In the genomic region with DNA sequence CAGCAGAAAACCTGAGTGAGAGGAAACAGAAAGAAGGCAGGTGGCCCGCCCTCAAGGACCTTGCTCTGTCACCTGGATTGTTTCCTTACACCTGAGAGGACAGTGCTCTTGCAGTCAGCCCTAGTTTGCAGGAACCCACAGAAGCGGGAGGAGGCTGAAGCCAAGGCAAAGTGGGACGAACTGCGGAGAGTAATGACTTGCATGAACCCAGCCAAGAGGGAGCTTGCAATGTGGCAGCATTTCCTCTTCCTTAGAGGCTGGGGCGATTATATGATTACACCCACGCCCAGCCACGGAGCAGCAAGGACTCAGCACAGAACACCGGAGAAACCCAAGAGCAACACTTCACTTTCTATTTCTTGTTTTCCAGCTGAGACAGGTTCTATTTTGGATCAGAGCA, we compare ENCODE assay signal across 13 cellular contexts.
A peak's percentile ranks its signal among the peaks of the same experiment; 100 is the strongest.
DNase-seq lines count a peak whose midpoint lies in the region; ATAC-seq and TF ChIP-seq lines count a peak whose summit lies in the region.
"Had no signal": no experiment of that assay in that cellular context is flagged by ENCODE, and none has a peak within 500 bp of the region (broad histone marks: within the 10 kb centered on the region; RNA-seq: fewer than 3 reads in every experiment).

No MANE protein-coding gene starts in this region.

- no peak overlapping the region for H3K4me2 ChIP-seq in IMR-90 (ENCODE audit: low read depth, low read length)
- H3K4me2 ChIP-seq: BLaER1 had no signal

- H3K36me3 ChIP-seq in A673 (ENCODE audit: insufficient read depth, low read length, poor library complexity, severe bottlenecking), result no peaks in the 10 kb centered on the region
- H3K36me3 ChIP-seq in IMR-90 (ENCODE audit: control insufficient read depth, insufficient read depth, low read length), result no peaks in the 10 kb centered on the region
- H3K36me3 ChIP-seq: BLaER1, stomach had no signal

- peak overlapping the region; percentile 64 for H3K4me3 Mint-ChIP-seq in activated naive CD8-positive, alpha-beta T cell treated with anti-CD3 and anti-CD28 coated beads for 36 hours
- H3K4me3 Mint-ChIP-seq in nephron, result no peak overlapping the region
- H3K4me3 Mint-ChIP-seq: IgD-negative memory B cell had no signal

- H3K4me1 ChIP-seq in A673 (ENCODE audit: insufficient read depth, low read length, poor library complexity, severe bottlenecking) (no peaks in the 10 kb centered on the region), IMR-90 (ENCODE audit: control insufficient read depth, insufficient read depth, low read length) (no peaks in the 10 kb centered on the region)
- H3K4me1 ChIP-seq: BLaER1 had no signal

- ATAC-seq in IMR-90 (ENCODE audit: low read depth), result no peak
- ATAC-seq in GM21390 (IDR thresholded peaks at IDR 0.05; ENCODE audit: unreplicated experiment), result no peak
- ATAC-seq in HG02852 (IDR thresholded peaks at IDR 0.05; ENCODE audit: unreplicated experiment), result no peak

- no peak overlapping the region for H2BK5ac ChIP-seq in IMR-90 (ENCODE audit: low read depth, low read length, poor library complexity, severe bottlenecking)

- POLR2A ChIA-PET in A673 (lab: Charles Lee; ENCODE audit: low non-redundant PET), result no interaction called here
- POLR2A ChIA-PET in IMR-90 (lab: Charles Lee; ENCODE audit: unreplicated experiment), result no interaction called here

- WGBS in IMR-90 (ENCODE audit: extremely low coverage in 2 of 2, insufficient read length in 1 of 2), 2 experiments, result no CpG with 5 or more reads among the region's 8 CpGs

- no peaks in the 10 kb centered on the region for H3K79me1 ChIP-seq in IMR-90 (ENCODE audit: low read depth in 1 of 2, low read length in 2 of 2)

- H3K4ac ChIP-seq in IMR-90 (ENCODE audit: low read depth, low read length), result no peak overlapping the region

- no peak overlapping the region for H2BK20ac ChIP-seq in IMR-90 (ENCODE audit: low read depth, low read length)

- H4K8ac ChIP-seq in IMR-90 (ENCODE audit: low read depth in 2 of 2, low read length in 2 of 2), result no peak overlapping the region

- H2AK9ac ChIP-seq in IMR-90 (replicated peaks; ENCODE audit: low read depth, low read length, poor library complexity), result peak overlapping the region; percentile 26

- intact Hi-C loops in A673 (cut with micrococcal nuclease; ENCODE audit: unreplicated experiment) (no loop called here), IMR-90 (cut with micrococcal nuclease) (no loop called here)

- H3K9ac ChIP-seq in IMR-90 (ENCODE audit: low read depth, low read length), result no peak overlapping the region
- H3K9ac ChIP-seq: BLaER1 had no signal

- peaks cover 13% of the 10 kb centered on the region for H3K4me1 Mint-ChIP-seq in activated naive CD8-positive, alpha-beta T cell treated with anti-CD3 and anti-CD28 coated beads for 36 hours
- H3K4me1 Mint-ChIP-seq in nephron, result peaks cover 18% of the 10 kb centered on the region

- H3K9me3 Mint-ChIP-seq in activated naive CD8-positive, alpha-beta T cell treated with anti-CD3 and anti-CD28 coated beads for 36 hours, result no peaks in the 10 kb centered on the region
- H3K9me3 Mint-ChIP-seq in nephron, result no peaks in the 10 kb centered on the region
- H3K9me3 Mint-ChIP-seq: IgD-negative memory B cell had no signal

- no peaks in the 10 kb centered on the region for H3K36me3 Mint-ChIP-seq in activated naive CD8-positive, alpha-beta T cell treated with anti-CD3 and anti-CD28 coated beads for 36 hours
- H3K36me3 Mint-ChIP-seq in nephron (ENCODE audit: low read depth), result peaks cover 7% of the 10 kb centered on the region
- H3K36me3 Mint-ChIP-seq: IgD-negative memory B cell had no signal

- TF ChIP-seq RAD21 in IMR-90 (IDR thresholded peaks at IDR 0.05; ENCODE audit: low read length), result no peak

- H3K27ac ChIP-seq in A673 (ENCODE audit: low read depth, low read length, poor library complexity, severe bottlenecking) (no peak overlapping the region), IMR-90 (ENCODE audit: insufficient read depth, low read length) (no peak overlapping the region)
- H3K27ac ChIP-seq: BLaER1 had no signal

- H3K14ac ChIP-seq in IMR-90 (replicated peaks; ENCODE audit: low read depth, low read length), result no peak overlapping the region

- H3K18ac ChIP-seq in IMR-90 (ENCODE audit: low read depth, low read length), result no peak overlapping the region

- H3K56ac ChIP-seq in IMR-90 (ENCODE audit: extremely low read depth, insufficient read depth, low read length), result no peak overlapping the region

- DNase-seq in A673 (ENCODE audit: low spot score), result peak; percentile 12
- DNase-seq in IMR-90, result no peak
- DNase-seq in activated naive CD8-positive, alpha-beta T cell treated with anti-CD3 and anti-CD28 coated beads for 36 hours, result peak; percentile 20
- no peak for DNase-seq in NCI-H510A (lab: John Stamatoyannopoulos, UW)
- DNase-seq in NCI-H446 treated with DMSO at 0.1 percent for 48 hours (lab: John Stamatoyannopoulos, UW), result no peak
- DNase-seq: NCI-H1417, SIG-M5, stomach had no signal

- no peak for TF ChIP-seq POLR2A in IMR-90 (IDR thresholded peaks at IDR 0.05; ENCODE audit: low read depth, low read length)

- TF ChIP-seq CTCF in A673 (conservative IDR thresholded peaks at IDR 0.05; ENCODE audit: low read depth, low read length) (no peak), IMR-90 (conservative IDR thresholded peaks at IDR 0.05; ENCODE audit: low read depth, low read length) (no peak), nephron (IDR thresholded peaks at IDR 0.05; ENCODE audit: unreplicated experiment in 3 of 3) (no peak)

- no peak overlapping the region for H2BK15ac ChIP-seq in IMR-90 (ENCODE audit: low read depth, low read length)

- no peaks in the 10 kb centered on the region for H3K9me1 ChIP-seq in IMR-90 (ENCODE audit: insufficient read depth, low read length)

- H3K27ac Mint-ChIP-seq in activated naive CD8-positive, alpha-beta T cell treated with anti-CD3 and anti-CD28 coated beads for 36 hours, result peak overlapping the region; percentile 22
- peak overlapping the region in 2 of 3 experiments; percentile 12 to 52 for H3K27ac Mint-ChIP-seq in nephron
- H3K27ac Mint-ChIP-seq: IgD-negative memory B cell had no signal

- H3K9me3 ChIP-seq in A673 (ENCODE audit: low read depth, low read length, poor library complexity, severe bottlenecking), result no peaks in the 10 kb centered on the region
- H3K9me3 ChIP-seq in IMR-90 (ENCODE audit: control insufficient read depth, insufficient read depth, low read length), result no peaks in the 10 kb centered on the region
- H3K9me3 ChIP-seq: BLaER1, stomach had no signal

- BruUV-seq in A673 (replicated peaks; lab: Mats Ljungman, UMichigan) (no TSS peak), IMR-90 (replicated peaks; lab: Mats Ljungman, UMichigan) (no TSS peak)

- no peaks in the 10 kb centered on the region for H3K27me3 Mint-ChIP-seq in activated naive CD8-positive, alpha-beta T cell treated with anti-CD3 and anti-CD28 coated beads for 36 hours
- H3K27me3 Mint-ChIP-seq in nephron (ENCODE audit: low read depth), result no peaks in the 10 kb centered on the region

- H2AFZ ChIP-seq in IMR-90 (replicated peaks; ENCODE audit: low read length, poor library complexity), result no peak overlapping the region

- no peak overlapping the region for H2BK120ac ChIP-seq in IMR-90 (ENCODE audit: low read depth, low read length)

- H4K5ac ChIP-seq in IMR-90 (ENCODE audit: low read depth, low read length), result no peak overlapping the region

- H3K4me3 ChIP-seq in A673 (ENCODE audit: low read depth, low read length, poor library complexity, severe bottlenecking), result no peak overlapping the region
- no peak overlapping the region for H3K4me3 ChIP-seq in IMR-90 (ENCODE audit: insufficient read depth, low read depth, low read length)
- H3K4me3 ChIP-seq: BLaER1, stomach had no signal

- no peak overlapping the region for H3K23ac ChIP-seq in IMR-90 (ENCODE audit: low read depth, low read length)

- CTCF ChIA-PET in A673 (lab: Charles Lee), result no interaction called here
- CTCF ChIA-PET in IMR-90 (lab: Yijun Ruan, JAX), result no interaction called here

- H4K20me1 ChIP-seq in IMR-90 (ENCODE audit: insufficient read depth, low read length), result no peaks in the 10 kb centered on the region
- H4K20me1 ChIP-seq: BLaER1 had no signal

- H3K27me3 ChIP-seq in A673 (replicated peaks; ENCODE audit: insufficient read depth, low read depth, low read length, poor library complexity), result no peaks in the 10 kb centered on the region
- H3K27me3 ChIP-seq in IMR-90 (ENCODE audit: control insufficient read depth, insufficient read depth, low read length), result peaks cover 2% of the 10 kb centered on the region; the same call in 1 of the 2 replicates
- H3K27me3 ChIP-seq: BLaER1, stomach had no signal

- no peak overlapping the region for H4K91ac ChIP-seq in IMR-90 (ENCODE audit: insufficient read depth, low read depth, low read length)

- in situ Hi-C loops in IMR-90 (cut with MboI; ENCODE audit: low sequenced_read_pairs), result no loop called here

- dilution Hi-C loops in IMR-90 (cut with HindIII; ENCODE audit: low sequenced_read_pairs, unreplicated experiment), result no loop called here

- H2AK5ac ChIP-seq in IMR-90 (ENCODE audit: low read depth, low read length), result no peak overlapping the region

TF ChIP-seq in IMR-90, 13 proteins besides CTCF, POLR2A, EP300 and RAD21 (continues in another document):
- TF ChIP-seq NFE2L2 (IDR thresholded peaks at IDR 0.05; ENCODE audit: low read depth, low read length) (no peak), FOS (IDR thresholded peaks at IDR 0.05; ENCODE audit: low read depth, low read length) (no peak), MAZ (IDR thresholded peaks at IDR 0.05; ENCODE audit: borderline replicate concordance, low read depth, low read length) (no peak), CEBPB (IDR thresholded peaks at IDR 0.05; ENCODE audit: low read depth, low read length) (no peak), CHD1 (IDR thresholded peaks at IDR 0.05; ENCODE audit: low read depth, low read length) (no peak), RCOR1 (IDR thresholded peaks at IDR 0.05; ENCODE audit: insufficient replicate concordance, low read length) (no peak)
- TF ChIP-seq, protein P1, sequence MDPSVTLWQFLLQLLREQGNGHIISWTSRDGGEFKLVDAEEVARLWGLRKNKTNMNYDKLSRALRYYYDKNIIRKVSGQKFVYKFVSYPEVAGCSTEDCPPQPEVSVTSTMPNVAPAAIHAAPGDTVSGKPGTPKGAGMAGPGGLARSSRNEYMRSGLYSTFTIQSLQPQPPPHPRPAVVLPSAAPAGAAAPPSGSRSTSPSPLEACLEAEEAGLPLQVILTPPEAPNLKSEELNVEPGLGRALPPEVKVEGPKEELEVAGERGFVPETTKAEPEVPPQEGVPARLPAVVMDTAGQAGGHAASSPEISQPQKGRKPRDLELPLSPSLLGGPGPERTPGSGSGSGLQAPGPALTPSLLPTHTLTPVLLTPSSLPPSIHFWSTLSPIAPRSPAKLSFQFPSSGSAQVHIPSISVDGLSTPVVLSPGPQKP (IDR thresholded peaks at IDR 0.05; ENCODE audit: borderline replicate concordance, low read depth, low read length), result no peak
- TF ChIP-seq, protein P2, sequence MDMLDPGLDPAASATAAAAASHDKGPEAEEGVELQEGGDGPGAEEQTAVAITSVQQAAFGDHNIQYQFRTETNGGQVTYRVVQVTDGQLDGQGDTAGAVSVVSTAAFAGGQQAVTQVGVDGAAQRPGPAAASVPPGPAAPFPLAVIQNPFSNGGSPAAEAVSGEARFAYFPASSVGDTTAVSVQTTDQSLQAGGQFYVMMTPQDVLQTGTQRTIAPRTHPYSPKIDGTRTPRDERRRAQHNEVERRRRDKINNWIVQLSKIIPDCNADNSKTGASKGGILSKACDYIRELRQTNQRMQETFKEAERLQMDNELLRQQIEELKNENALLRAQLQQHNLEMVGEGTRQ (IDR thresholded peaks at IDR 0.05; ENCODE audit: low read depth, low read length), result no peak

Comparison
In these comparisons a context has a peak if more than half of its experiments do, and no peak if none do; other contexts are left out.
1. DNase-seq: peak in A673 (single experiment) and activated naive CD8-positive, alpha-beta T cell treated with anti-CD3 and anti-CD28 coated beads for 36 hours (single experiment); none in IMR-90 (single experiment), NCI-H510A (single experiment) and NCI-H446 treated with DMSO at 0.1 percent for 48 hours (single experiment).